13 cellular contexts compared by ENCODE assay signal in genomic region chr17:43402078-43402477, GRCh38. TPM values are rescaled to one million over a fixed set of nuclear protein-coding genes. Genes with fewer than 3 reads are reported as not detected.
DNase-seq lines count a peak whose midpoint lies in the region; ATAC-seq, FAIRE-seq and TF ChIP-seq lines count a peak whose summit lies in the region.
"Had no signal": no experiment of that assay in that cellular context is flagged by ENCODE, and none has a peak within 500 bp of the region (broad histone marks: within the 10 kb centered on the region; RNA-seq: fewer than 3 reads in every experiment).

No MANE protein-coding gene starts in this region.

- no peak for FAIRE-seq in HepG2 (lab: Jason Lieb, UNC)
- FAIRE-seq: pancreas had no signal

- H3K4me2 ChIP-seq in HepG2 (ENCODE audit: low read depth, low read length) = peak overlapping the region; percentile 100

- H3K4me1 Mint-ChIP-seq in chondrocyte (ENCODE audit: low read depth) = peaks cover 60% of the 10 kb centered on the region
- peaks cover 21 to 34% of the 10 kb centered on the region in 2 donors for H3K4me1 Mint-ChIP-seq in stimulated activated naive B cell treated with anti-CD40 and anti-IgM and Interleukin-4, amounts not matched to agents 10 μg/mL and 1 μg/mL and 100 μg/mL, for 72 hours

- TF ChIP-seq CTCF in chondrocyte (IDR thresholded peaks at IDR 0.05) (no peak), HepG2 (CRISPR knock-in tag; IDR thresholded peaks at IDR 0.05) (no peak)

- no peaks in the 10 kb centered on the region for H3K9me3 Mint-ChIP-seq in chondrocyte (ENCODE audit: low read depth)
- no peaks in the 10 kb centered on the region for H3K9me3 Mint-ChIP-seq in stimulated activated naive B cell treated with anti-CD40 and anti-IgM and Interleukin-4, amounts not matched to agents 10 μg/mL and 1 μg/mL and 100 μg/mL, for 72 hours
- H3K9me3 Mint-ChIP-seq: IgD-negative memory B cell had no signal

- ATAC-seq in HepG2 (no peak; the same call in 2 of the 3 replicates), HG03521 (IDR thresholded peaks at IDR 0.05; ENCODE audit: unreplicated experiment) (no peak), GM18498 (IDR thresholded peaks at IDR 0.05; ENCODE audit: unreplicated experiment) (no peak)
- ATAC-seq in stimulated activated naive B cell treated with anti-CD40 and anti-IgM and Interleukin-4, amounts not matched to agents 10 μg/mL and 1 μg/mL and 100 μg/mL, for 72 hours (replicated peaks) = no peak

- H3K36me3 ChIP-seq in H7 (replicated peaks; ENCODE audit: control insufficient read depth, insufficient read depth, low read length) = peaks cover 2% of the 10 kb centered on the region
- peaks cover 0 to 2% of the 10 kb centered on the region in 2 experiments; a peak in 2 of 5 replicates for H3K36me3 ChIP-seq in HepG2 (replicated peaks in 1 of 2; ENCODE audit: control insufficient read depth in 1 of 2, insufficient read depth in 2 of 2, low read length in 2 of 2)
- H3K36me3 ChIP-seq: pancreas had no signal

- H3K9ac ChIP-seq in HepG2 (ENCODE audit: insufficient read depth, low read depth, low read length) = peak overlapping the region; percentile 7; the same call in 1 of the 2 replicates

- TF ChIP-seq RAD21 in HepG2 (CRISPR knock-in tag; IDR thresholded peaks at IDR 0.05) = no peak

- in situ Hi-C loops in HepG2 (cut with HindIII; ENCODE audit: extremely low pct_ligation_motif_present, low pct_unique_long_range_greater_than_20kb) = no loop called here

- H3K79me2 ChIP-seq in HepG2 (ENCODE audit: insufficient read depth, low read length) = peaks cover 28% of the 10 kb centered on the region

- peaks cover 62% of the 10 kb centered on the region for H3K4me1 ChIP-seq in HepG2 (ENCODE audit: insufficient read depth, low read length)
- H3K4me1 ChIP-seq: pancreas had no signal

- POLR2A ChIA-PET in HepG2 (lab: Yijun Ruan, JAX) = interaction anchor here (1.4 to 13.3 kb wide), 7 partner anchors 17 to 79 kb away, joined by 5 to 485 read pairs (median 11); partner anchors contain the start of gene DHX8

- peak overlapping the region; percentile 88 for H3K4me3 Mint-ChIP-seq in chondrocyte (ENCODE audit: unreplicated experiment)
- H3K4me3 Mint-ChIP-seq in stimulated activated naive B cell treated with anti-CD40 and anti-IgM and Interleukin-4, amounts not matched to agents 10 μg/mL and 1 μg/mL and 100 μg/mL, for 72 hours = no peak overlapping the region

- no peak for DNase-seq in H7
- no peak for DNase-seq in chondrocyte (ENCODE audit: low spot score)
- no peak for DNase-seq in HepG2 (ENCODE audit: low spot score)
- DNase-seq in stimulated activated naive B cell treated with anti-CD40 and anti-IgM and Interleukin-4, amounts not matched to agents 10 μg/mL and 1 μg/mL and 100 μg/mL, for 72 hours = no peak
- DNase-seq in activated CD8-positive, alpha-beta memory T cell treated with anti-CD3 and anti-CD28 coated beads, Interleukin-2, amount 50 U/mL, for 4 hours = no peak
- DNase-seq in NCI-H128 (lab: John Stamatoyannopoulos, UW; ENCODE audit: unreplicated experiment) = no peak
- DNase-seq: NCI-H1436, NCI-H748 treated with DMSO at 0.1 percent for 48 hours, pancreas had no signal

- H3K9me3 ChIP-seq in HepG2 (ENCODE audit: low read length) = no peaks in the 10 kb centered on the region
- H3K9me3 ChIP-seq: pancreas had no signal

- intact Hi-C loops in HepG2 (cut with micrococcal nuclease; ENCODE audit: unreplicated experiment) = no loop called here

- peaks cover 11% of the 10 kb centered on the region for H3K36me3 Mint-ChIP-seq in chondrocyte (ENCODE audit: low read depth)
- H3K36me3 Mint-ChIP-seq in stimulated activated naive B cell treated with anti-CD40 and anti-IgM and Interleukin-4, amounts not matched to agents 10 μg/mL and 1 μg/mL and 100 μg/mL, for 72 hours = no peaks in the 10 kb centered on the region

- H3K27ac Mint-ChIP-seq in chondrocyte (ENCODE audit: unreplicated experiment) = peak overlapping the region; percentile 95
- H3K27ac Mint-ChIP-seq in stimulated activated naive B cell treated with anti-CD40 and anti-IgM and Interleukin-4, amounts not matched to agents 10 μg/mL and 1 μg/mL and 100 μg/mL, for 72 hours = peak overlapping the region; percentile 9

- H3K27me3 ChIP-seq in H7 (ENCODE audit: control insufficient read depth, insufficient read depth, low read length) (no peaks in the 10 kb centered on the region; the same call in 1 of the 2 replicates), HepG2 (ENCODE audit: control insufficient read depth in 1 of 2, insufficient read depth in 2 of 2, low read length in 2 of 2) (no peaks in the 10 kb centered on the region; a peak in 1 of 5 replicates)
- H3K27me3 ChIP-seq: pancreas had no signal

- TF ChIP-seq EP300 in HepG2 (IDR thresholded peaks at IDR 0.05; ENCODE audit: low read depth in 2 of 2, low read length in 2 of 2) = no peak
- TF ChIP-seq EP300 in HepG2 (CRISPR knock-in tag; IDR thresholded peaks at IDR 0.05; ENCODE audit: borderline replicate concordance) = no peak

- H3K4me3 ChIP-seq in H7 (ENCODE audit: insufficient read depth, low read depth, low read length) = peak overlapping the region; percentile 40; the same call in 1 of the 2 replicates
- H3K4me3 ChIP-seq in HepG2 (replicated peaks in 1 of 3; ENCODE audit: insufficient read depth in 1 of 3, low read depth in 2 of 3, low read length in 3 of 3) = no peak overlapping the region; a peak in 1 of 6 replicates
- H3K4me3 ChIP-seq: lung, pancreas had no signal

- TF ChIP-seq POLR2A in HepG2 (IDR thresholded peaks at IDR 0.05; ENCODE audit: insufficient read depth in 1 of 2, low read depth in 2 of 2, low read length in 2 of 2) = no peak

- H3K27ac ChIP-seq in HepG2 (ENCODE audit: extremely low read length, insufficient read depth, low read length) = no peak overlapping the region
- H3K27ac ChIP-seq: pancreas had no signal

- CTCF ChIA-PET in HepG2 (lab: Yijun Ruan, JAX; ENCODE audit: low intra/inter-chr PET ratio, low total read pairs) = interaction anchor here (1.1 kb wide), 1 partner anchor 82 kb away, joined by 6 read pairs; the partner anchor contains the start of gene DHX8

- BruUV-seq in HepG2 (replicated peaks; lab: Mats Ljungman, UMichigan) = no TSS peak

- H3K27me3 Mint-ChIP-seq in chondrocyte (ENCODE audit: low read depth) = no peaks in the 10 kb centered on the region
- H3K27me3 Mint-ChIP-seq in stimulated activated naive B cell treated with anti-CD40 and anti-IgM and Interleukin-4, amounts not matched to agents 10 μg/mL and 1 μg/mL and 100 μg/mL, for 72 hours = no peaks in the 10 kb centered on the region

- H2AFZ ChIP-seq in HepG2 (ENCODE audit: low read length) = no peak overlapping the region

- 87% methylated on average over 6 of the region's 6 CpGs for WGBS in HepG2 (ENCODE audit: low lambda C conversion rate)

- H4K20me1 ChIP-seq in HepG2 (ENCODE audit: insufficient read depth, low read length) = peaks cover 14% of the 10 kb centered on the region; the same call in 1 of the 2 replicates

TF ChIP-seq in HepG2, 621 proteins besides CTCF, POLR2A, EP300 and RAD21 (continues in another document):
- TF ChIP-seq ZNF143 (CRISPR knock-in tag; IDR thresholded peaks at IDR 0.05) = no peak
- TF ChIP-seq MAX (IDR thresholded peaks at IDR 0.05) = 0 out of 2 replicates have a peak, but pooled peaks have one; percentile 11
- TF ChIP-seq POGZ (CRISPR knock-in tag; IDR thresholded peaks at IDR 0.05) = 0 out of 2 replicates have a peak, but pooled peaks have one; percentile 9
- 0 out of 2 replicates have a peak, but pooled peaks have one; percentile 31 for TF ChIP-seq ZNF737 (CRISPR knock-in tag; IDR thresholded peaks at IDR 0.05; ENCODE audit: borderline replicate concordance)
- TF ChIP-seq AGO2 (optimal IDR thresholded peaks at IDR 0.05; ENCODE audit: low read depth, low read length) = peak; percentile 34
- 0 out of 2 replicates have a peak, but pooled peaks have one; percentile 16 for TF ChIP-seq HIVEP1 (CRISPR knock-in tag; IDR thresholded peaks at IDR 0.05)
- 0 out of 2 replicates have a peak, but pooled peaks have one; percentile 7 for TF ChIP-seq ZFX (CRISPR knock-in tag; IDR thresholded peaks at IDR 0.05; ENCODE audit: low read depth)
- TF ChIP-seq AKAP8 (CRISPR knock-in tag; IDR thresholded peaks at IDR 0.05) = 0 out of 2 replicates have a peak, but pooled peaks have one; percentile 56
- peak; percentile 57; the same call in 1 of the 2 replicates for TF ChIP-seq RBFOX2 (IDR thresholded peaks at IDR 0.05; ENCODE audit: low read depth, low read length)
- TF ChIP-seq GTF2F1 (IDR thresholded peaks at IDR 0.05; ENCODE audit: low read length) = no peak
- TF ChIP-seq ZNF563 (CRISPR knock-in tag; IDR thresholded peaks at IDR 0.05) = 0 out of 2 replicates have a peak, but pooled peaks have one; percentile 20
- TF ChIP-seq KDM2A (CRISPR knock-in tag; IDR thresholded peaks at IDR 0.05; ENCODE audit: borderline replicate concordance, low read depth) = no peak; the same call in 1 of the 2 replicates

RNA-seq across cellular contexts. Expression of gene ARL4D, which starts 3.3 kb away (rescaled TPM):
- total RNA-seq in H7 (2014; rRNA removed; shearing (Covaris generic)) = 20.3 and 43.0 TPM in 2 replicates
- 33.8 to 38.0 TPM (median 37.5 TPM) in 3 replicates for total RNA-seq in chondrocyte
- 9.0 and 9.5 TPM in 2 replicates for total RNA-seq in HepG2 (2016; rRNA removed; fragmentation: Illumina TruSeq; extraction: Trizol)
- 4.8 and 5.0 TPM in 2 replicates for total RNA-seq in HepG2 (2016; cell fraction: cytosol; rRNA removed; fragmentation: Illumina TruSeq; extraction: Trizol; ENCODE audit: low read depth)
- total RNA-seq in HepG2 (2016; cell fraction: insoluble cytoplasmic fraction; rRNA removed; fragmentation: Illumina TruSeq; extraction: Trizol) = 8.2 and 10.0 TPM in 2 replicates
- total RNA-seq in HepG2 (2016; cell fraction: membrane; rRNA removed; fragmentation: Illumina TruSeq; extraction: Trizol) = 6.9 and 7.7 TPM in 2 replicates
- total RNA-seq in HepG2 (2016; cell fraction: nucleus; rRNA removed; fragmentation: Illumina TruSeq; extraction: Trizol) = 5.3 and 7.3 TPM in 2 replicates
- polyA plus RNA-seq in HepG2 (2011; rRNA removed) = 25.9 and 40.6 TPM in 2 replicates
- 42.8 and 43.2 TPM in 2 replicates for polyA plus RNA-seq in HepG2 (2011; cell fraction: cytosol; rRNA removed)
- 20.5 and 34.1 TPM in 2 replicates for polyA plus RNA-seq in HepG2 (2011; cell fraction: nucleus; rRNA removed)
- polyA plus RNA-seq in HepG2 (2012) = 31.5 and 47.6 TPM in 2 replicates
- 2.0 and 2.2 TPM in 2 replicates for polyA plus RNA-seq in HepG2 (2016; cell fraction: cytosol; fragmentation: Illumina TruSeq; extraction: Trizol; ENCODE audit: low read depth)
- 11.6 and 13.8 TPM in 2 replicates for polyA plus RNA-seq in HepG2 (2016; cell fraction: insoluble cytoplasmic fraction; fragmentation: Illumina TruSeq; extraction: Trizol; ENCODE audit: low read depth)
- 3.2 TPM in 2 replicates for polyA plus RNA-seq in HepG2 (2016; cell fraction: membrane; fragmentation: Illumina TruSeq; extraction: Trizol; ENCODE audit: low read depth)
- 12.2 and 15.4 TPM in 2 replicates for polyA plus RNA-seq in HepG2 (2016; cell fraction: nucleus; fragmentation: Illumina TruSeq; extraction: Trizol; ENCODE audit: insufficient read depth, low read depth)
- 18.8 and 37.1 TPM in 2 replicates for polyA minus RNA-seq in HepG2 (2011; rRNA and poly(A)+ RNA removed; ENCODE audit: low replicate concordance)
- polyA minus RNA-seq in HepG2 (2011; cell fraction: cytosol; rRNA and poly(A)+ RNA removed) = 15.0 and 19.8 TPM in 2 replicates
- 8.9 and 13.3 TPM in 2 replicates for polyA minus RNA-seq in HepG2 (2011; cell fraction: nucleus; rRNA and poly(A)+ RNA removed)
